In the genomic region with DNA sequence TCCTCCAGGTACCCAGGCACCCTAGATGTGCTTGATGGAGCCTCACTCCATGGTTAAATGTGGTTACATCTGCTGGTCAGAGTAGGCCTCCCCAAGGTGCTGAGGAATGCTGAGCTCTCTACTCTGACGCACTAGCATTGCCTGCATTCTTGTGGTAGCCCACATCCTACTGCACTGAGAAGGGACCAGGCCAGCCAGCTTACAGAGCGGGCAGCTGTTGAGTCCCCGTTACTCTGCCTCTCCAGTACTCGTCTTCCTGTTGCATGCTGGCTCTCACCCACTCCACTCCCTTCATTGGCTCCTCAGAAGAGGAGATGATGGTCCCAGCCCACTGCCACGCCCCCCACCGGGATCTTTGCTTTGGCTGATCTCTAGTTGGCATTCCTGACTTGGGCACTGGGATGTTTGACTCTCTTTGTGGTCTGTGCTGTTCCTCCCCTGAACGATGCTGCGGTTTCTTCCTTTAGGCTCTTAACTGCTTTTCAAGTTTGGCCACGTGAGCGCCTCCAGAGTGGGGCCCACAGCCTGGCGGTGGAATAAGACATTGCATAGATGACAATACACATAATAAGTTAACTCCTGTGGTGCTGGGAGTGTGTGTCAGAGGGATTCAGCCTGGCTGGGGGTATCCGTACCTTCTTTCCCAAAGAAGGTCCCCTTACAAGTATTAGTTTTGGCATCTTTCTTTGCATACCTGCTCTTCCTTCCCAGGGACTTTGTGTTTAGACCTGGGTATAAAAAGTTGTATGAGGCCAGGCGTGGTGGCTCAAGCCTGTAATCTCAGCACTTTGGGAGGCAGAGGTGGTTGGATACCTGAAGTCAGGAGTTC, we compare ENCODE assay signal across 8 cellular contexts. TPM values are rescaled to one million over a fixed set of nuclear protein-coding genes. Genes with fewer than 3 reads are reported as not detected.
DNase-seq lines count a peak whose midpoint lies in the region; ATAC-seq and TF ChIP-seq lines count a peak whose summit lies in the region.

No MANE protein-coding gene starts in this region.

- peak overlapping the region; percentile 49 for H3K9ac ChIP-seq in smooth muscle cell (ENCODE audit: low read depth)

- intact Hi-C loops in posterior cingulate gyrus (cut with DNase I) = no loop called here

- H3K4me3 Mint-ChIP-seq in activated CD4-positive, alpha-beta memory T cell treated with anti-CD3 and anti-CD28 coated beads, Interleukin-2, amount 10 ng/mL, durations not matched to agents 7 days and 5 days = peak overlapping the region; percentile 62

- H3K4me1 ChIP-seq in smooth muscle cell (ENCODE audit: low read depth) = peaks cover 10% of the 10 kb centered on the region

- no peaks in the 10 kb centered on the region for H3K79me2 ChIP-seq in smooth muscle cell (ENCODE audit: low read depth)

- peaks cover 9% of the 10 kb centered on the region for H3K36me3 Mint-ChIP-seq in activated CD4-positive, alpha-beta memory T cell treated with anti-CD3 and anti-CD28 coated beads, Interleukin-2, amount 10 ng/mL, durations not matched to agents 7 days and 5 days (ENCODE audit: low read depth)

- CTCF ChIA-PET in activated CD4-positive, alpha-beta memory T cell treated with anti-CD3 and anti-CD28 coated beads, Interleukin-2, amount 10 ng/mL, durations not matched to agents 7 days and 5 days (lab: Charles Lee) = interaction anchor here (0.6 to 10.2 kb wide), 11 partner anchors 10 to 251 kb away, joined by 3 to 94 read pairs (median 4); partner anchors contain the start of gene TRIM62

- DNase-seq in AG09319 (ENCODE audit: extremely low read depth, low read depth) = peak; percentile 100
- peak; percentile 99 for DNase-seq in MG63
- DNase-seq in activated CD4-positive, alpha-beta memory T cell treated with anti-CD3 and anti-CD28 coated beads, Interleukin-2, amount 10 ng/mL, durations not matched to agents 7 days and 5 days = peak; percentile 90
- peak; percentile 92 for DNase-seq in epidermal melanocyte (ENCODE audit: insufficient read length, low spot score)
- peak; percentile 80 for DNase-seq in smooth muscle cell (lab: John Stamatoyannopoulos, UW; ENCODE audit: unreplicated experiment)
- no peak for DNase-seq in posterior cingulate gyrus
- no peak for DNase-seq in hypothalamus (lab: John Stamatoyannopoulos, UW)

- POLR2A ChIA-PET in activated CD4-positive, alpha-beta memory T cell treated with anti-CD3 and anti-CD28 coated beads, Interleukin-2, amount 10 ng/mL, durations not matched to agents 7 days and 5 days (lab: Charles Lee) = interaction anchor here (0.7 to 3.4 kb wide), 10 partner anchors 9 to 281 kb away, joined by 3 to 58 read pairs (median 4); partner anchors contain the start of genes AZIN2, S100PBP and TRIM62

- WGBS in smooth muscle cell (ENCODE audit: low lambda C conversion rate) = 19% methylated on average over 13 of the region's 13 CpGs

- H4K20me1 ChIP-seq in smooth muscle cell (ENCODE audit: low read depth) = peaks cover 3% of the 10 kb centered on the region

- H3K27me3 ChIP-seq in MG63 (no peaks in the 10 kb centered on the region), smooth muscle cell (ENCODE audit: low read depth) (no peaks in the 10 kb centered on the region)

- H3K4me3 ChIP-seq in MG63 (no peak overlapping the region), smooth muscle cell (no peak overlapping the region)

- H3K9me3 Mint-ChIP-seq in activated CD4-positive, alpha-beta memory T cell treated with anti-CD3 and anti-CD28 coated beads, Interleukin-2, amount 10 ng/mL, durations not matched to agents 7 days and 5 days = no peaks in the 10 kb centered on the region

- no peaks in the 10 kb centered on the region for H3K27me3 Mint-ChIP-seq in activated CD4-positive, alpha-beta memory T cell treated with anti-CD3 and anti-CD28 coated beads, Interleukin-2, amount 10 ng/mL, durations not matched to agents 7 days and 5 days

- TF ChIP-seq CTCF in AG09319 (IDR thresholded peaks at IDR 0.05; ENCODE audit: low read depth, low read length) (peak; percentile 57), smooth muscle cell (IDR thresholded peaks at IDR 0.05; ENCODE audit: borderline replicate concordance, insufficient read depth, poor library complexity, severe bottlenecking) (peak; percentile 52)

- H3K36me3 ChIP-seq in MG63 (no peaks in the 10 kb centered on the region), smooth muscle cell (ENCODE audit: low read depth) (no peaks in the 10 kb centered on the region)

- H3K9me3 ChIP-seq in MG63 (no peaks in the 10 kb centered on the region), smooth muscle cell (replicated peaks; ENCODE audit: low read depth) (no peaks in the 10 kb centered on the region)

- H2AFZ ChIP-seq in smooth muscle cell (ENCODE audit: low read depth) = no peak overlapping the region

- peak; percentile 66 for ATAC-seq in GM21367 (IDR thresholded peaks at IDR 0.05; ENCODE audit: unreplicated experiment)

- peaks cover 67% of the 10 kb centered on the region for H3K4me1 Mint-ChIP-seq in activated CD4-positive, alpha-beta memory T cell treated with anti-CD3 and anti-CD28 coated beads, Interleukin-2, amount 10 ng/mL, durations not matched to agents 7 days and 5 days

- H3K27ac ChIP-seq in smooth muscle cell (ENCODE audit: low read depth) = peak overlapping the region; percentile 89

- H3F3A ChIP-seq in smooth muscle cell (ENCODE audit: low read depth) = peaks cover 21% of the 10 kb centered on the region

- H3K4me2 ChIP-seq in smooth muscle cell = peak overlapping the region; percentile 76

- peak overlapping the region; percentile 98 for H3K27ac Mint-ChIP-seq in activated CD4-positive, alpha-beta memory T cell treated with anti-CD3 and anti-CD28 coated beads, Interleukin-2, amount 10 ng/mL, durations not matched to agents 7 days and 5 days

RNA-seq across cellular contexts. Expression of gene AZIN2, which starts 18.6 kb away (rescaled TPM):
- 2.3 and 3.6 TPM in 2 replicates for total RNA-seq in MG63 (2014; rRNA removed; shearing (Covaris generic); ENCODE audit: low replicate concordance)
- total RNA-seq in activated CD4-positive, alpha-beta memory T cell treated with anti-CD3 and anti-CD28 coated beads, Interleukin-2, amount 10 ng/mL, durations not matched to agents 7 days and 5 days = 1 to 10 TPM; 3.9 to 4.5 TPM
- total RNA-seq in smooth muscle cell = 7.9 and 16.3 TPM in 2 replicates
- 21.5 and 33.5 TPM in 2 replicates for polyA plus RNA-seq in smooth muscle cell

Comparison
In these comparisons a context has a peak if more than half of its experiments do, and no peak if none do; other contexts are left out.
1. DNase-seq: peak in AG09319 (single experiment), MG63 (single experiment), activated CD4-positive, alpha-beta memory T cell treated with anti-CD3 and anti-CD28 coated beads, Interleukin-2, amount 10 ng/mL, durations not matched to agents 7 days and 5 days (single experiment), epidermal melanocyte (single experiment) and smooth muscle cell (single experiment); none in posterior cingulate gyrus (0 of 10) and hypothalamus (0 of 51).